Comparison of ENCODE assay signal across 1 cellular context in the genomic region with DNA sequence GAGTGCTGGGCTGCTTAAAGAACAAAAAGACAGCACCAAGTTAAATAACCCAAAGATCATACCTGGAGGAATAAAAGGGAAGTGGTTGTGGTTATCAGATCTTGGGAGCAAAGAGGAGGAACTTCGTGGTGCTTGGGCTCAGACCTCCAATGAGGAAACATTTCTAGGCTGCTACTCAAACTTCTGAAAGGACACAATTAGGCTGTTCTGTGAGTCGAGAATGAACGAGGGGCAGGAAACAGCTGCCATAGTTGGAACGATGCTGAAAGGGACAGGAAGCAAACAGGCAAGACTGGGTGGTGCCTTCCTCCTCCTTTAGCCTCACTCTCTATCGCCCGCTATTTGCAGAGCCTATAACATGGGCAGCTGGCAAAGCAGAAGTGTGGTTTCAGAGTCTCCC.
TF ChIP-seq lines count a peak whose summit lies in the region.

No MANE protein-coding gene starts in this region.

TF ChIP-seq in K562, 482 proteins besides CTCF, POLR2A, EP300 and RAD21 (continued from another document):
- TF ChIP-seq, protein P1, sequence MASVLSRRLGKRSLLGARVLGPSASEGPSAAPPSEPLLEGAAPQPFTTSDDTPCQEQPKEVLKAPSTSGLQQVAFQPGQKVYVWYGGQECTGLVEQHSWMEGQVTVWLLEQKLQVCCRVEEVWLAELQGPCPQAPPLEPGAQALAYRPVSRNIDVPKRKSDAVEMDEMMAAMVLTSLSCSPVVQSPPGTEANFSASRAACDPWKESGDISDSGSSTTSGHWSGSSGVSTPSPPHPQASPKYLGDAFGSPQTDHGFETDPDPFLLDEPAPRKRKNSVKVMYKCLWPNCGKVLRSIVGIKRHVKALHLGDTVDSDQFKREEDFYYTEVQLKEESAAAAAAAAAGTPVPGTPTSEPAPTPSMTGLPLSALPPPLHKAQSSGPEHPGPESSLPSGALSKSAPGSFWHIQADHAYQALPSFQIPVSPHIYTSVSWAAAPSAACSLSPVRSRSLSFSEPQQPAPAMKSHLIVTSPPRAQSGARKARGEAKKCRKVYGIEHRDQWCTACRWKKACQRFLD (CRISPR knock-in tag; IDR thresholded peaks at IDR 0.05): no peak
- TF ChIP-seq PHB (CRISPR knock-in tag; IDR thresholded peaks at IDR 0.05) (no peak), PPARD (CRISPR knock-in tag; IDR thresholded peaks at IDR 0.05) (no peak), ZNF3 (CRISPR knock-in tag; IDR thresholded peaks at IDR 0.05) (no peak), SPI1 (IDR thresholded peaks at IDR 0.05; ENCODE audit: borderline replicate concordance, low read depth, low read length) (peak; percentile 92), SLC30A9 (CRISPR knock-in tag; IDR thresholded peaks at IDR 0.05) (no peak)
- TF ChIP-seq, protein P2, sequence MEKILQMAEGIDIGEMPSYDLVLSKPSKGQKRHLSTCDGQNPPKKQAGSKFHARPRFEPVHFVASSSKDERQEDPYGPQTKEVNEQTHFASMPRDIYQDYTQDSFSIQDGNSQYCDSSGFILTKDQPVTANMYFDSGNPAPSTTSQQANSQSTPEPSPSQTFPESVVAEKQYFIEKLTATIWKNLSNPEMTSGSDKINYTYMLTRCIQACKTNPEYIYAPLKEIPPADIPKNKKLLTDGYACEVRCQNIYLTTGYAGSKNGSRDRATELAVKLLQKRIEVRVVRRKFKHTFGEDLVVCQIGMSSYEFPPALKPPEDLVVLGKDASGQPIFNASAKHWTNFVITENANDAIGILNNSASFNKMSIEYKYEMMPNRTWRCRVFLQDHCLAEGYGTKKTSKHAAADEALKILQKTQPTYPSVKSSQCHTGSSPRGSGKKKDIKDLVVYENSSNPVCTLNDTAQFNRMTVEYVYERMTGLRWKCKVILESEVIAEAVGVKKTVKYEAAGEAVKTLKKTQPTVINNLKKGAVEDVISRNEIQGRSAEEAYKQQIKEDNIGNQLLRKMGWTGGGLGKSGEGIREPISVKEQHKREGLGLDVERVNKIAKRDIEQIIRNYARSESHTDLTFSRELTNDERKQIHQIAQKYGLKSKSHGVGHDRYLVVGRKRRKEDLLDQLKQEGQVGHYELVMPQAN (IDR thresholded peaks at IDR 0.05; ENCODE audit: borderline replicate concordance): no peak
- TF ChIP-seq, protein P3, sequence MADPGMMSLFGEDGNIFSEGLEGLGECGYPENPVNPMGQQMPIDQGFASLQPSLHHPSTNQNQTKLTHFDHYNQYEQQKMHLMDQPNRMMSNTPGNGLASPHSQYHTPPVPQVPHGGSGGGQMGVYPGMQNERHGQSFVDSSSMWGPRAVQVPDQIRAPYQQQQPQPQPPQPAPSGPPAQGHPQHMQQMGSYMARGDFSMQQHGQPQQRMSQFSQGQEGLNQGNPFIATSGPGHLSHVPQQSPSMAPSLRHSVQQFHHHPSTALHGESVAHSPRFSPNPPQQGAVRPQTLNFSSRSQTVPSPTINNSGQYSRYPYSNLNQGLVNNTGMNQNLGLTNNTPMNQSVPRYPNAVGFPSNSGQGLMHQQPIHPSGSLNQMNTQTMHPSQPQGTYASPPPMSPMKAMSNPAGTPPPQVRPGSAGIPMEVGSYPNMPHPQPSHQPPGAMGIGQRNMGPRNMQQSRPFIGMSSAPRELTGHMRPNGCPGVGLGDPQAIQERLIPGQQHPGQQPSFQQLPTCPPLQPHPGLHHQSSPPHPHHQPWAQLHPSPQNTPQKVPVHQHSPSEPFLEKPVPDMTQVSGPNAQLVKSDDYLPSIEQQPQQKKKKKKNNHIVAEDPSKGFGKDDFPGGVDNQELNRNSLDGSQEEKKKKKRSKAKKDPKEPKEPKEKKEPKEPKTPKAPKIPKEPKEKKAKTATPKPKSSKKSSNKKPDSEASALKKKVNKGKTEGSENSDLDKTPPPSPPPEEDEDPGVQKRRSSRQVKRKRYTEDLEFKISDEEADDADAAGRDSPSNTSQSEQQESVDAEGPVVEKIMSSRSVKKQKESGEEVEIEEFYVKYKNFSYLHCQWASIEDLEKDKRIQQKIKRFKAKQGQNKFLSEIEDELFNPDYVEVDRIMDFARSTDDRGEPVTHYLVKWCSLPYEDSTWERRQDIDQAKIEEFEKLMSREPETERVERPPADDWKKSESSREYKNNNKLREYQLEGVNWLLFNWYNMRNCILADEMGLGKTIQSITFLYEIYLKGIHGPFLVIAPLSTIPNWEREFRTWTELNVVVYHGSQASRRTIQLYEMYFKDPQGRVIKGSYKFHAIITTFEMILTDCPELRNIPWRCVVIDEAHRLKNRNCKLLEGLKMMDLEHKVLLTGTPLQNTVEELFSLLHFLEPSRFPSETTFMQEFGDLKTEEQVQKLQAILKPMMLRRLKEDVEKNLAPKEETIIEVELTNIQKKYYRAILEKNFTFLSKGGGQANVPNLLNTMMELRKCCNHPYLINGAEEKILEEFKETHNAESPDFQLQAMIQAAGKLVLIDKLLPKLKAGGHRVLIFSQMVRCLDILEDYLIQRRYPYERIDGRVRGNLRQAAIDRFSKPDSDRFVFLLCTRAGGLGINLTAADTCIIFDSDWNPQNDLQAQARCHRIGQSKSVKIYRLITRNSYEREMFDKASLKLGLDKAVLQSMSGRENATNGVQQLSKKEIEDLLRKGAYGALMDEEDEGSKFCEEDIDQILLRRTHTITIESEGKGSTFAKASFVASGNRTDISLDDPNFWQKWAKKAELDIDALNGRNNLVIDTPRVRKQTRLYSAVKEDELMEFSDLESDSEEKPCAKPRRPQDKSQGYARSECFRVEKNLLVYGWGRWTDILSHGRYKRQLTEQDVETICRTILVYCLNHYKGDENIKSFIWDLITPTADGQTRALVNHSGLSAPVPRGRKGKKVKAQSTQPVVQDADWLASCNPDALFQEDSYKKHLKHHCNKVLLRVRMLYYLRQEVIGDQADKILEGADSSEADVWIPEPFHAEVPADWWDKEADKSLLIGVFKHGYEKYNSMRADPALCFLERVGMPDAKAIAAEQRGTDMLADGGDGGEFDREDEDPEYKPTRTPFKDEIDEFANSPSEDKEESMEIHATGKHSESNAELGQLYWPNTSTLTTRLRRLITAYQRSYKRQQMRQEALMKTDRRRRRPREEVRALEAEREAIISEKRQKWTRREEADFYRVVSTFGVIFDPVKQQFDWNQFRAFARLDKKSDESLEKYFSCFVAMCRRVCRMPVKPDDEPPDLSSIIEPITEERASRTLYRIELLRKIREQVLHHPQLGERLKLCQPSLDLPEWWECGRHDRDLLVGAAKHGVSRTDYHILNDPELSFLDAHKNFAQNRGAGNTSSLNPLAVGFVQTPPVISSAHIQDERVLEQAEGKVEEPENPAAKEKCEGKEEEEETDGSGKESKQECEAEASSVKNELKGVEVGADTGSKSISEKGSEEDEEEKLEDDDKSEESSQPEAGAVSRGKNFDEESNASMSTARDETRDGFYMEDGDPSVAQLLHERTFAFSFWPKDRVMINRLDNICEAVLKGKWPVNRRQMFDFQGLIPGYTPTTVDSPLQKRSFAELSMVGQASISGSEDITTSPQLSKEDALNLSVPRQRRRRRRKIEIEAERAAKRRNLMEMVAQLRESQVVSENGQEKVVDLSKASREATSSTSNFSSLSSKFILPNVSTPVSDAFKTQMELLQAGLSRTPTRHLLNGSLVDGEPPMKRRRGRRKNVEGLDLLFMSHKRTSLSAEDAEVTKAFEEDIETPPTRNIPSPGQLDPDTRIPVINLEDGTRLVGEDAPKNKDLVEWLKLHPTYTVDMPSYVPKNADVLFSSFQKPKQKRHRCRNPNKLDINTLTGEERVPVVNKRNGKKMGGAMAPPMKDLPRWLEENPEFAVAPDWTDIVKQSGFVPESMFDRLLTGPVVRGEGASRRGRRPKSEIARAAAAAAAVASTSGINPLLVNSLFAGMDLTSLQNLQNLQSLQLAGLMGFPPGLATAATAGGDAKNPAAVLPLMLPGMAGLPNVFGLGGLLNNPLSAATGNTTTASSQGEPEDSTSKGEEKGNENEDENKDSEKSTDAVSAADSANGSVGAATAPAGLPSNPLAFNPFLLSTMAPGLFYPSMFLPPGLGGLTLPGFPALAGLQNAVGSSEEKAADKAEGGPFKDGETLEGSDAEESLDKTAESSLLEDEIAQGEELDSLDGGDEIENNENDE (IDR thresholded peaks at IDR 0.05; ENCODE audit: low read depth, low read length): no peak
